In genomic region chr14:26332966-26333365, GRCh38 we compare ENCODE assay signal across 18 cellular contexts.
DNase-seq lines count a peak whose midpoint lies in the region; ATAC-seq and TF ChIP-seq lines count a peak whose summit lies in the region.
"Had no signal": no experiment of that assay in that cellular context is flagged by ENCODE, and none has a peak within 500 bp of the region (broad histone marks: within the 10 kb centered on the region; RNA-seq: fewer than 3 reads in every experiment).

No MANE protein-coding gene starts in this region.

- H3K27ac Mint-ChIP-seq in T-helper 17 cell, result no peak overlapping the region
- H3K27ac Mint-ChIP-seq: CD4-positive, CD25-positive, alpha-beta regulatory T cell had no signal

- no peaks in the 10 kb centered on the region for H3K27me3 ChIP-seq in PC-3 (ENCODE audit: low read length)

- peak; percentile 79 for ATAC-seq in PC-3
- ATAC-seq in HG03196 (IDR thresholded peaks at IDR 0.05; ENCODE audit: unreplicated experiment), result no peak
- ATAC-seq in HG02642 (IDR thresholded peaks at IDR 0.05; ENCODE audit: poor library complexity, unreplicated experiment), result no peak
- no peak for ATAC-seq in T-helper 17 cell
- ATAC-seq: A549, Panc1 had no signal

- DNase-seq in Daoy (ENCODE audit: low read depth) (peak; percentile 35), PC-3 (peak; percentile 59), fibroblast of pulmonary artery (ENCODE audit: low read depth) (peak; percentile 28), posterior vena cava (ENCODE audit: low spot score) (peak; percentile 79), 8988T (no peak), T-helper 17 cell (no peak)
- DNase-seq: CD4-positive, CD25-positive, alpha-beta regulatory T cell; DMS79; H7; NCI-H1092; NCI-H1694; NCI-H774; Right ventricle myocardium superior; SK-N-SH had no signal

- no peaks in the 10 kb centered on the region for H3K79me2 ChIP-seq in PC-3 (ENCODE audit: low read length)

- no peaks in the 10 kb centered on the region for H3K4me1 Mint-ChIP-seq in T-helper 17 cell
- H3K4me1 Mint-ChIP-seq: CD4-positive, CD25-positive, alpha-beta regulatory T cell had no signal

- no peaks in the 10 kb centered on the region for H3K27me3 Mint-ChIP-seq in T-helper 17 cell
- H3K27me3 Mint-ChIP-seq: CD4-positive, CD25-positive, alpha-beta regulatory T cell had no signal

- intact Hi-C loops in PC-3 (cut with micrococcal nuclease) (loop anchor here (10.0 kb wide), 1 partner anchor 48 kb away; no protein-coding TSS in a partner anchor), posterior vena cava (cut with DNase I) (no loop called here)

- no peak overlapping the region for H3K9ac ChIP-seq in PC-3 (ENCODE audit: low read length)
- H3K9ac ChIP-seq: SK-N-SH had no signal

- BruUV-seq in PC-3 (replicated peaks; lab: Mats Ljungman, UMichigan), result no TSS peak

- no peaks in the 10 kb centered on the region for H3K9me2 ChIP-seq in PC-3 (replicated peaks; ENCODE audit: low read length)
- H3K9me2 ChIP-seq: SK-N-SH had no signal

- H3K9me3 ChIP-seq in PC-3 (ENCODE audit: low read length) (no peaks in the 10 kb centered on the region), T-helper 17 cell (ENCODE audit: control insufficient read depth, low read length, poor library complexity, severe bottlenecking) (no peaks in the 10 kb centered on the region)
- H3K9me3 ChIP-seq: A549, SK-N-SH had no signal

- peak overlapping the region; percentile 32 for H3K27ac ChIP-seq in PC-3 (ENCODE audit: low read length)
- H3K27ac ChIP-seq: A549 had no signal

- H3F3A ChIP-seq in PC-3 (ENCODE audit: low read length, unreplicated experiment), result no peaks in the 10 kb centered on the region

- H2AFZ ChIP-seq in PC-3 (ENCODE audit: low read length), result no peak overlapping the region

- no peak overlapping the region for H3K4me3 Mint-ChIP-seq in T-helper 17 cell
- H3K4me3 Mint-ChIP-seq: CD4-positive, CD25-positive, alpha-beta regulatory T cell had no signal

- no peaks in the 10 kb centered on the region for H3K36me3 Mint-ChIP-seq in T-helper 17 cell (ENCODE audit: low read depth)
- H3K36me3 Mint-ChIP-seq: CD4-positive, CD25-positive, alpha-beta regulatory T cell had no signal

- TF ChIP-seq CTCF in PC-3 (conservative IDR thresholded peaks at IDR 0.05; ENCODE audit: low read depth, low read length) (no peak), fibroblast of pulmonary artery (IDR thresholded peaks at IDR 0.05; ENCODE audit: low read length, missing control alignments) (no peak)

- no peaks in the 10 kb centered on the region for H4K20me1 ChIP-seq in PC-3 (ENCODE audit: low read length)

- H3K4me1 ChIP-seq in PC-3 (ENCODE audit: insufficient read depth, low read length), result peaks cover 26% of the 10 kb centered on the region
- H3K4me1 ChIP-seq: A549 had no signal

- POLR2A ChIA-PET in PC-3 (lab: Charles Lee; ENCODE audit: unreplicated experiment), result no interaction called here

- H3K4me2 ChIP-seq in PC-3 (ENCODE audit: low read length), result no peak overlapping the region
- H3K4me2 ChIP-seq: A549, SK-N-SH had no signal

- no peaks in the 10 kb centered on the region for H3K36me3 ChIP-seq in PC-3 (ENCODE audit: low read depth, low read length)

- CTCF ChIA-PET in PC-3 (lab: Charles Lee), result interaction anchor here (0.6 kb wide), 1 partner anchor 60 kb away, joined by 15 read pairs; no protein-coding TSS in a partner anchor

- H3K4me3 ChIP-seq in PC-3 (ENCODE audit: low read length), result no peak overlapping the region
- no peak overlapping the region for H3K4me3 ChIP-seq in fibroblast of pulmonary artery (replicated peaks; ENCODE audit: low read depth, low read length)
- H3K4me3 ChIP-seq: A549 had no signal

Comparison
In these comparisons a context has a peak if more than half of its experiments do, and no peak if none do; other contexts are left out.
1. DNase-seq: peak in Daoy (single experiment), PC-3 (single experiment), fibroblast of pulmonary artery (single experiment) and posterior vena cava (single experiment); none in 8988T (single experiment) and T-helper 17 cell (0 of 3).